ENCODE assay signal across 25 cellular contexts in genomic region chr12:65015850-65016249, GRCh38.
"Had no signal": no experiment of that assay in that cellular context is flagged by ENCODE, and none has a peak within 500 bp of the region (broad histone marks: within the 10 kb centered on the region; RNA-seq: fewer than 3 reads in every experiment).

No MANE protein-coding gene starts in this region.

- DNase-seq: activated CD4-positive, alpha-beta T cell treated with anti-CD3 and anti-CD28 coated beads for 48 hours; activated CD4-positive, alpha-beta T cell treated with anti-CD3 and anti-CD28 coated beads, Interleukin-2, amount 50 U/mL, for 4 hours; activated CD4-positive, CD25-positive, alpha-beta regulatory T cell treated with anti-CD3 and anti-CD28 coated beads, Interleukin-2, amount 50 U/mL, for 72 hours; activated CD8-positive, alpha-beta memory T cell treated with anti-CD3 and anti-CD28 coated beads, Interleukin-2, amount 50 U/mL, for 48 hours; activated CD8-positive, alpha-beta T cell treated with anti-CD3 and anti-CD28 coated beads, Interleukin-2, amount 10 ng/mL, durations not matched to agents 7 days and 5 days; activated naive CD4-positive, alpha-beta T cell; activated T-cell treated with anti-CD3 and anti-CD28 coated beads, Interleukin-2, amount 50 U/mL, for 1 hour; aorta; Karpas-422; NCI-H1105 treated with DMSO at 0.1 percent for 48 hours; NCI-H1436 treated with DMSO at 0.1 percent for 48 hours; NCI-H187 treated with DMSO at 0.1 percent for 48 hours; NCI-H2081 treated with DMSO at 0.1 percent for 48 hours; NCI-H2171; NCI-H226; NCI-H526; NCI-H82; SHP77 had no signal

- H3K36me3 ChIP-seq: breast epithelium, SJSA1 had no signal

- H3K36me3 Mint-ChIP-seq: activated naive CD4-positive, alpha-beta T cell treated with anti-CD3 and anti-CD28 coated beads, Interleukin-2, amount 50 U/mL, for 24 hours; WTC11 had no signal

- H3K4me1 Mint-ChIP-seq: activated naive CD4-positive, alpha-beta T cell treated with anti-CD3 and anti-CD28 coated beads, Interleukin-2, amount 50 U/mL, for 24 hours had no signal

- H3K4me1 ChIP-seq: breast epithelium, SJSA1 had no signal

- ATAC-seq: activated CD8-positive, alpha-beta T cell treated with anti-CD3 and anti-CD28 coated beads, Interleukin-2, amount 10 ng/mL, durations not matched to agents 7 days and 5 days; K562; SK-N-SH treated with all-trans-retinoic acid at 6 μM for 48 hours; WTC11 had no signal

- H3K4me3 Mint-ChIP-seq: activated CD8-positive, alpha-beta T cell treated with anti-CD3 and anti-CD28 coated beads, Interleukin-2, amount 10 ng/mL, durations not matched to agents 7 days and 5 days; activated naive CD4-positive, alpha-beta T cell treated with anti-CD3 and anti-CD28 coated beads, Interleukin-2, amount 50 U/mL, for 24 hours; T-helper 1 cell treated with Interleukin-12 subunit alpha and Interleukin-12 subunit beta and Interleukin-4 antibody, amounts not matched to agents 30 μg/mL and 1 μg/mL, for 36 hours; WTC11 had no signal

- H3K27me3 ChIP-seq: breast epithelium had no signal

- H3K9me3 Mint-ChIP-seq: activated naive CD4-positive, alpha-beta T cell treated with anti-CD3 and anti-CD28 coated beads, Interleukin-2, amount 50 U/mL, for 24 hours; T-helper 1 cell treated with Interleukin-12 subunit alpha and Interleukin-12 subunit beta and Interleukin-4 antibody, amounts not matched to agents 30 μg/mL and 1 μg/mL, for 36 hours had no signal

- H3K27ac ChIP-seq: breast epithelium, SJSA1 had no signal

- H3K27ac Mint-ChIP-seq: activated CD8-positive, alpha-beta T cell treated with anti-CD3 and anti-CD28 coated beads, Interleukin-2, amount 10 ng/mL, durations not matched to agents 7 days and 5 days; activated naive CD4-positive, alpha-beta T cell treated with anti-CD3 and anti-CD28 coated beads, Interleukin-2, amount 50 U/mL, for 24 hours; T-helper 1 cell treated with Interleukin-12 subunit alpha and Interleukin-12 subunit beta and Interleukin-4 antibody, amounts not matched to agents 30 μg/mL and 1 μg/mL, for 36 hours; WTC11 had no signal

- H3K4me3 ChIP-seq: breast epithelium, K562, SJSA1 had no signal
